Comparison of ENCODE assay signal across 8 cellular contexts in genomic region chr11:77589521-77590193, GRCh38. TPM values are rescaled to one million over a fixed set of nuclear protein-coding genes. Genes with fewer than 3 reads are reported as not detected.
DNase-seq lines count a peak whose midpoint lies in the region; ATAC-seq, FAIRE-seq and TF ChIP-seq lines count a peak whose summit lies in the region.

Gene AQP11, plus strand, starts transcription at chr11:77589953. Its CDS starts 40 bp downstream, at chr11:77589993.

- peaks cover 0 to 2% (median 0%) of the 10 kb centered on the region in 7 donors for H3K9me3 Mint-ChIP-seq in CD14-positive monocyte

- H3K79me2 ChIP-seq in H1 (ENCODE audit: control insufficient read depth in 1 of 2, insufficient read depth in 2 of 2, low read length in 2 of 2) (no peaks in the 10 kb centered on the region), mesendoderm (ENCODE audit: control insufficient read depth, insufficient read depth, low read length) (no peaks in the 10 kb centered on the region)

- TF ChIP-seq CTCF in CD14-positive monocyte (IDR thresholded peaks at IDR 0.05) (no peak), H1 (IDR thresholded peaks at IDR 0.05; ENCODE audit: control extremely low read depth in 1 of 3, insufficient read depth in 1 of 3, low read depth in 1 of 3, low read length in 3 of 3) (no peak)

- H4K5ac ChIP-seq in H1 (ENCODE audit: insufficient read length, low read depth, low read length) (peak within 1 kb of the TSS; percentile 44), mesendoderm (ENCODE audit: low read length) (no peak within 1 kb of the TSS)

- no peak within 1 kb of the TSS for H3K4ac ChIP-seq in H1 (replicated peaks; ENCODE audit: insufficient read length, low read depth, low read length)
- peak within 1 kb of the TSS; percentile 63 for H3K4ac ChIP-seq in mesendoderm (ENCODE audit: low read depth, low read length)

- no peaks in the 10 kb centered on the region for H3K9me3 ChIP-seq in H1 (ENCODE audit: insufficient read depth in 2 of 2, low read depth in 1 of 2, low read length in 1 of 2)

- H3K23ac ChIP-seq in H1 (ENCODE audit: insufficient read length) (no peak within 1 kb of the TSS), mesendoderm (ENCODE audit: low read length) (peak within 1 kb of the TSS; percentile 45)

- H3K27me3 Mint-ChIP-seq in CD14-positive monocyte (ENCODE audit: low read depth in 3 of 3): peaks cover 17 to 33% (median 21%) of the 10 kb centered on the region in 3 donors

- no peak for TF ChIP-seq EP300 in H1 (IDR thresholded peaks at IDR 0.05; ENCODE audit: borderline replicate concordance in 1 of 2, low read depth in 2 of 2, low read length in 2 of 2)

- TF ChIP-seq RAD21 in H1 (IDR thresholded peaks at IDR 0.05 in 1 of 2, conservative IDR thresholded peaks at IDR 0.05 in 1 of 2; ENCODE audit: low read depth in 2 of 2, low read length in 2 of 2): no peak; a peak in 1 of 4 replicates

- peak within 1 kb of the TSS; percentile 97 to 99 for H3K4me2 ChIP-seq in H1 (ENCODE audit: insufficient read depth in 1 of 2, low read depth in 2 of 2, low read length in 2 of 2)
- peak within 1 kb of the TSS; percentile 99 for H3K4me2 ChIP-seq in mesendoderm (ENCODE audit: low read length)

- CTCF ChIA-PET in H1 (lab: Charles Lee; ENCODE audit: partially characterized antibody): interaction anchor here (0.6 to 1.6 kb wide), 9 partner anchors 12 to 499 kb away, joined by 3 to 5 read pairs (median 4); partner anchors contain the start of gene MYO7A

- H2AK5ac ChIP-seq in H1 (ENCODE audit: low read depth, low read length) (no peak within 1 kb of the TSS; the same call in 1 of the 2 replicates), mesendoderm (ENCODE audit: low read length) (no peak within 1 kb of the TSS)

- intact Hi-C loops in CD14-positive monocyte (cut with micrococcal nuclease): no loop called here

- H3K23me2 ChIP-seq in H1 (ENCODE audit: low read depth, low read length): peaks cover 6% of the 10 kb centered on the region

- H3K27ac ChIP-seq in H1 (ENCODE audit: low read depth, low read length): no peak within 1 kb of the TSS
- H3K27ac ChIP-seq in mesendoderm (ENCODE audit: low read depth, low read length): no peak within 1 kb of the TSS

- H3K36me3 ChIP-seq in H1 (ENCODE audit: control insufficient read depth in 2 of 4, insufficient read depth in 4 of 4, low read length in 3 of 4): no peaks in the 10 kb centered on the region; a peak in 1 of 8 replicates
- no peaks in the 10 kb centered on the region for H3K36me3 ChIP-seq in mesendoderm (ENCODE audit: control insufficient read depth, insufficient read depth, low read length)

- H3K27ac Mint-ChIP-seq in CD14-positive monocyte: peak within 1 kb of the TSS in 3 of 7 donors; percentile 40 to 71 (median 54)

- H3K4me3 Mint-ChIP-seq in CD14-positive monocyte: peak within 1 kb of the TSS; percentile 84 to 94

- peaks cover 0 to 4% of the 10 kb centered on the region in 2 experiments for H4K20me1 ChIP-seq in H1 (replicated peaks in 1 of 2; ENCODE audit: control insufficient read depth in 1 of 2, insufficient read depth in 2 of 2, low read length in 2 of 2)

- H2BK20ac ChIP-seq in H1 (ENCODE audit: low read length): no peak within 1 kb of the TSS

- TF ChIP-seq POLR2A in H1 (IDR thresholded peaks at IDR 0.05; ENCODE audit: control extremely low read depth in 1 of 2, low read depth in 2 of 2, low read length in 2 of 2): peak; percentile 12 to 58

- H4K8ac ChIP-seq in H1 (ENCODE audit: extremely low read depth, insufficient read depth, low read length) (peak within 1 kb of the TSS; percentile 35; the same call in 1 of the 2 replicates), mesendoderm (ENCODE audit: low read depth, low read length) (no peak within 1 kb of the TSS)

- FAIRE-seq in H1 (lab: Jason Lieb, UNC): no peak

- peak; percentile 51 for DNase-seq in CD14-positive monocyte (ENCODE audit: low spot score)
- DNase-seq in NCI-H748 treated with DMSO at 0.1 percent for 48 hours (lab: John Stamatoyannopoulos, UW): peak; percentile 37
- peak; percentile 81 for DNase-seq in activated CD8-positive, alpha-beta memory T cell treated with anti-CD3 and anti-CD28 coated beads for 24 hours
- DNase-seq in H1 (ENCODE audit: low read depth in 1 of 2, low spot score in 2 of 2): peak; percentile 74 to 89
- DNase-seq in mesendoderm: peak; percentile 94
- peak; percentile 34 for DNase-seq in stimulated activated CD8-positive, alpha-beta memory T cell treated with anti-CD3 and anti-CD28 coated beads, Interleukin-12 subunit alpha, Interleukin-12 subunit beta, amount 100 ng/mL, for 24 hours (ENCODE audit: extremely low read depth)

- H2BK120ac ChIP-seq in H1 (replicated peaks; ENCODE audit: low read depth, low read length): no peak within 1 kb of the TSS
- H2BK120ac ChIP-seq in mesendoderm (ENCODE audit: low read depth, low read length): no peak within 1 kb of the TSS

- peak; percentile 83 for ATAC-seq in GM19372 (IDR thresholded peaks at IDR 0.05; ENCODE audit: low read depth, unreplicated experiment)
- ATAC-seq in HG03469 (IDR thresholded peaks at IDR 0.05; ENCODE audit: unreplicated experiment): peak; percentile 65

- peak within 1 kb of the TSS; percentile 61 for H4K91ac ChIP-seq in H1 (replicated peaks; ENCODE audit: insufficient read length, low read length)

- peak within 1 kb of the TSS; percentile 56 to 66 (median 60) for H3K4me3 ChIP-seq in H1 (ENCODE audit: extremely low read depth in 1 of 4, insufficient read depth in 2 of 4, low read depth in 3 of 4, low read length in 4 of 4)
- H3K4me3 ChIP-seq in mesendoderm (ENCODE audit: low read length): peak within 1 kb of the TSS; percentile 49

- H2BK5ac ChIP-seq in H1 (ENCODE audit: low read depth, low read length) (peak within 1 kb of the TSS; percentile 32; the same call in 1 of the 2 replicates), mesendoderm (ENCODE audit: low read length) (no peak within 1 kb of the TSS)

- H2BK15ac ChIP-seq in H1 (ENCODE audit: low read length) (peak within 1 kb of the TSS; percentile 12; the same call in 1 of the 2 replicates), mesendoderm (replicated peaks; ENCODE audit: low read depth) (no peak within 1 kb of the TSS)

- H3K27me3 ChIP-seq in H1 (replicated peaks in 1 of 4; ENCODE audit: control insufficient read depth in 3 of 4, extremely low read depth in 1 of 4, insufficient read depth in 3 of 4, low read length in 3 of 4) (peaks cover 0 to 5% (median 4%) of the 10 kb centered on the region in 4 experiments; a peak in 3 of 7 replicates), mesendoderm (ENCODE audit: insufficient read depth, low read length, poor library complexity) (no peaks in the 10 kb centered on the region)

- H3K79me1 ChIP-seq in H1 (ENCODE audit: low read depth, low read length) (no peaks in the 10 kb centered on the region), mesendoderm (ENCODE audit: low read length) (no peaks in the 10 kb centered on the region)

- no peaks in the 10 kb centered on the region for H3K36me3 Mint-ChIP-seq in CD14-positive monocyte

- H2AFZ ChIP-seq in H1 (ENCODE audit: low read length): peak within 1 kb of the TSS; percentile 47; the same call in 1 of the 2 replicates

- peak within 1 kb of the TSS; percentile 71 for H3K18ac ChIP-seq in H1 (ENCODE audit: extremely low read depth, low read length)
- H3K18ac ChIP-seq in mesendoderm (ENCODE audit: low read length): peak within 1 kb of the TSS; percentile 69

- H3K56ac ChIP-seq in H1 (replicated peaks; ENCODE audit: insufficient read length, low read depth, low read length) (no peak within 1 kb of the TSS), mesendoderm (ENCODE audit: low read length) (peak within 1 kb of the TSS; percentile 81)

- H3K9ac ChIP-seq in H1 (replicated peaks in 1 of 4; ENCODE audit: extremely low read depth in 1 of 4, low read depth in 3 of 4, low read length in 3 of 4): peak within 1 kb of the TSS in 2 of 4 experiments; percentile 25 to 29; a peak in 5 of 7 replicates
- H3K9ac ChIP-seq in mesendoderm (ENCODE audit: low read length): peak within 1 kb of the TSS; percentile 74

- POLR2A ChIA-PET in H1 (lab: Charles Lee; ENCODE audit: partially characterized antibody): interaction anchor here (0.7 to 2.1 kb wide), 7 partner anchors 9 to 28 kb away, joined by 3 to 5 read pairs (median 4); no protein-coding TSS in a partner anchor

- WGBS in H1 (ENCODE audit: extremely low coverage in 1 of 2, insufficient coverage in 1 of 2, insufficient read length in 1 of 2, insufficient replicate concordance in 2 of 2, low coverage in 1 of 2, low lambda C conversion rate in 2 of 2, missing lambda C conversion rate in 1 of 2), 2 experiments: 2% methylated on average over 54 of the region's 75 CpGs; no CpG with 5 or more reads in 1 of the 2 experiments
- no CpG with 5 or more reads among the region's 75 CpGs for WGBS in mesendoderm (ENCODE audit: extremely low coverage, insufficient coverage, low lambda C conversion rate)

- peak within 1 kb of the TSS; percentile 87; the same call in 1 of the 2 replicates for H2BK12ac ChIP-seq in H1 (ENCODE audit: low read depth, low read length)

- H3K14ac ChIP-seq in H1 (ENCODE audit: insufficient read length): no peak within 1 kb of the TSS

- peaks cover 0 to 10% (median 5%) of the 10 kb centered on the region in 4 experiments; a peak in 5 of 7 replicates for H3K4me1 ChIP-seq in H1 (replicated peaks in 1 of 4; ENCODE audit: control insufficient read depth in 3 of 4, insufficient read depth in 4 of 4, low read length in 3 of 4)
- H3K4me1 ChIP-seq in mesendoderm (ENCODE audit: control insufficient read depth, low read depth, low read length): peaks cover 3% of the 10 kb centered on the region

- H3K4me1 Mint-ChIP-seq in CD14-positive monocyte: peaks cover 19% of the 10 kb centered on the region

TF ChIP-seq in H1, 55 proteins besides CTCF, POLR2A, EP300 and RAD21 (continues in another document):
- TF ChIP-seq EGR1 (IDR thresholded peaks at IDR 0.05; ENCODE audit: borderline replicate concordance, low read depth, low read length) (no peak), KDM4A (IDR thresholded peaks at IDR 0.05; ENCODE audit: low read depth, low read length, severe bottlenecking) (peak; percentile 93), NANOG (IDR thresholded peaks at IDR 0.05; ENCODE audit: insufficient read depth, low read depth, low read length, poor library complexity, severe bottlenecking) (no peak), ASH2L (IDR thresholded peaks at IDR 0.05; ENCODE audit: low read length) (peak; percentile 59), FOSL1 (IDR thresholded peaks at IDR 0.05; ENCODE audit: insufficient read depth, low read depth, low read length) (no peak)

RNA-seq across cellular contexts. Expression of gene AQP11, which starts in this region (rescaled TPM):
- polyA plus RNA-seq in CD14-positive monocyte: under 1 TPM; 0.16 to 0.18 TPM
- total RNA-seq in H1 (2021; fragmentation: NEBNext Ultra II Directional; extraction: Animal tissue kit (Norgen Biotek cat#: 25700)): 1.1 and 1.2 TPM in 2 replicates
- polyA plus RNA-seq in H1 (2011; rRNA removed): 1.5 and 1.6 TPM in 2 replicates
- 1.1 TPM for polyA plus RNA-seq in H1 (2011; cell fraction: cytosol; rRNA removed)
- 4.8 TPM for polyA plus RNA-seq in H1 (2011; cell fraction: nucleus; rRNA removed)
- 1.1 to 1.4 TPM (median 1.3 TPM) in 4 replicates for polyA plus RNA-seq in H1 (2012, experiment 1 of 2)
- 0.79 TPM for polyA plus RNA-seq in H1 (2012, experiment 2 of 2)
- 1.9 TPM for polyA plus RNA-seq in H1 (2013, experiment 1 of 2)
- polyA plus RNA-seq in H1 (2013, experiment 2 of 2): 1.7 TPM
- polyA minus RNA-seq in H1 (2011; rRNA and poly(A)+ RNA removed): 0.83 and 1.3 TPM in 2 replicates
- 1.7 TPM for polyA minus RNA-seq in H1 (2011; cell fraction: cytosol; rRNA and poly(A)+ RNA removed)
- polyA minus RNA-seq in H1 (2011; cell fraction: nucleus; rRNA and poly(A)+ RNA removed): 1.8 TPM
- 0.38 TPM for polyA plus RNA-seq in mesendoderm (2013, experiment 1 of 2)
- polyA plus RNA-seq in mesendoderm (2013, experiment 2 of 2): 0.43 TPM

Comparison
In these comparisons a context has a peak if more than half of its experiments do, and no peak if none do; other contexts are left out.
1. Peak in DNase-seq in CD14-positive monocyte; RNA of the gene not detected or under 1 TPM.
2. DNase-seq: peak in every context shown above with its lines; median percentile 94 in mesendoderm; 82 in H1; 81 in activated CD8-positive, alpha-beta memory T cell treated with anti-CD3 and anti-CD28 coated beads for 24 hours; 51 in CD14-positive monocyte; 37 in NCI-H748 treated with DMSO at 0.1 percent for 48 hours; 34 in stimulated activated CD8-positive, alpha-beta memory T cell treated with anti-CD3 and anti-CD28 coated beads, Interleukin-12 subunit alpha, Interleukin-12 subunit beta, amount 100 ng/mL, for 24 hours.